Comparison of ENCODE assay signal across 14 cellular contexts in the genomic region with DNA sequence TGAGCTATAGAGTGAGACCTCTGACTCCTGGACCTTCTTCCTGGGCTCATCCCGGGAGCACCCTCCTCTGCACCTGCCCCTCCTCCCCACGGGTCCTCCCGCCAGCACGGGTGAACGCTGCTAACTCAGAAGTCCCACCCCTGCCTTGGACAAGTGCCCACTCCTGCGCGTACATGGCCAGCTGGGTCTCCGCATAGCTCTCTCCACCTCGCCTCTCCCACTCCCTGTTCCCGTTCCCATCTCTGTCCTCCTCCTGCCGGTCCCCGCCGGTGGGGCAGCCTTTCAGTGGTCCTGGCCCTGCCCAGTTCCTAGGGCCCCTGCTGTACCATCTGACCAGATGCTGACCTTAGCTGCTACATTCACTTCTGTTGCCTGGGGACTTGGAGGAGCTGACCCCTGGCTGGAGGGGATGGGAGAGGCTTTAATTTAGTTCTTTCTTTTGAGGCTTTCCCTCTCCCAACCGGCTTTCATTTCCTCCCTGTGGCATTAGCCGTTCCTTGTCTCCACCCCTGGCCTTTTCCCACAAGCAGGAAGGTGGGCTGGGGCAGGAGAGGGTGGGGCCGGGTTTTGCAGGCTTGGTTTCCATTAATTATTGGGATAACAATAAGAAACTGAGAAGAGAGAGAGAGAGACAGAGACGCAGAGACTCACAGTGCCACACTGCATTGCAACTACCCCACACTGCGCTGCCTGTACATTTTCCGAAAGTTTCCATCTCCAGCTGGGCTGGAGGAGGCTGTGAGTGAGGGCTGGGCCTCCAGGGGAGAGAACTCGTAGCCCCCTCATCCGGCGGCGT.
DNase-seq lines count a peak whose midpoint lies in the region; ATAC-seq and TF ChIP-seq lines count a peak whose summit lies in the region.
"Had no signal": no experiment of that assay in that cellular context is flagged by ENCODE, and none has a peak within 500 bp of the region (broad histone marks: within the 10 kb centered on the region; RNA-seq: fewer than 3 reads in every experiment).

No MANE protein-coding gene starts in this region.

- no peak overlapping the region for H3T11ph ChIP-seq in H9 (ENCODE audit: low read length)

- H4K8ac ChIP-seq in H9 (replicated peaks; ENCODE audit: insufficient read length, low read depth, low read length) = no peak overlapping the region

- H3K9ac ChIP-seq in H9 (ENCODE audit: extremely low read depth, insufficient read length, low read length) = no peak overlapping the region

- no peak overlapping the region for H2AFZ ChIP-seq in H9 (ENCODE audit: low read length)

- H2BK12ac ChIP-seq in H9 (ENCODE audit: insufficient read length, low read depth, low read length) = no peak overlapping the region

- H3K27me3 ChIP-seq in H9 (ENCODE audit: insufficient read depth, low read length) (0 out of 2 replicates have a peak, but pooled peaks cover 2% of the 10 kb centered on the region), psoas muscle (ENCODE audit: insufficient read depth in 3 of 3, low read length in 2 of 3) (peaks cover 0 to 6% (median 0%) of the 10 kb centered on the region in 3 donors), vagina (no peaks in the 10 kb centered on the region), prostate gland (replicated peaks; ENCODE audit: insufficient read depth) (no peaks in the 10 kb centered on the region)

- no peak overlapping the region for H3K56ac ChIP-seq in H9 (ENCODE audit: insufficient read length, low read depth, low read length)

- no peaks in the 10 kb centered on the region for H3K36me3 ChIP-seq in psoas muscle (ENCODE audit: insufficient read depth in 1 of 2, low read depth in 1 of 2)
- H3K36me3 ChIP-seq in vagina = no peaks in the 10 kb centered on the region
- H3K36me3 ChIP-seq in prostate gland = no peaks in the 10 kb centered on the region

- H4K91ac ChIP-seq in H9 (ENCODE audit: insufficient read length, low read depth, low read length) = no peak overlapping the region

- H3K9me3 ChIP-seq in H9 (ENCODE audit: control insufficient read depth, low read depth, low read length) (no peaks in the 10 kb centered on the region), psoas muscle (no peaks in the 10 kb centered on the region), vagina (no peaks in the 10 kb centered on the region), prostate gland (no peaks in the 10 kb centered on the region)

- H4K5ac ChIP-seq in H9 (ENCODE audit: insufficient read length, low read depth, low read length) = no peak overlapping the region

- H3K79me1 ChIP-seq in H9 (ENCODE audit: insufficient read depth, low read depth, low read length, poor library complexity, severe bottlenecking) = no peaks in the 10 kb centered on the region

- H3K23ac ChIP-seq in H9 (ENCODE audit: insufficient read length, low read depth, low read length) = no peak overlapping the region

- TF ChIP-seq CTCF in H9 (conservative IDR thresholded peaks at IDR 0.05) (no peak), astrocyte of the spinal cord (IDR thresholded peaks at IDR 0.05; ENCODE audit: low read depth, low read length) (peak; percentile 37), psoas muscle (IDR thresholded peaks at IDR 0.05) (no peak), vagina (IDR thresholded peaks at IDR 0.05) (no peak), prostate gland (IDR thresholded peaks at IDR 0.05) (no peak)

- H2BK20ac ChIP-seq in H9 (ENCODE audit: low read depth, low read length, poor library complexity, severe bottlenecking) = no peak overlapping the region

- no peaks in the 10 kb centered on the region for H3K23me2 ChIP-seq in H9 (ENCODE audit: insufficient read length, low read depth, low read length, poor library complexity, severe bottlenecking)

- H3K27me3 Mint-ChIP-seq in H9 (ENCODE audit: low read depth) = no peaks in the 10 kb centered on the region; the same call in 1 of the 2 replicates
- H3K27me3 Mint-ChIP-seq in T-helper 2 cell treated with Interferon-gamma antibody and Interleukin-4, amounts not matched to agents 5 μg/mL and 100 μg/mL, for 36 hours (ENCODE audit: low read depth) = no peaks in the 10 kb centered on the region
- peaks cover 35 to 46% of the 10 kb centered on the region in 2 donors for H3K27me3 Mint-ChIP-seq in T-cell

- no peak overlapping the region for H2BK5ac ChIP-seq in H9 (ENCODE audit: insufficient read length, low read length)

- H3K4me1 ChIP-seq in H9 (ENCODE audit: insufficient read depth, low read length) = no peaks in the 10 kb centered on the region
- H3K4me1 ChIP-seq in psoas muscle = no peaks in the 10 kb centered on the region
- H3K4me1 ChIP-seq in vagina = no peaks in the 10 kb centered on the region
- H3K4me1 ChIP-seq in prostate gland (replicated peaks) = no peaks in the 10 kb centered on the region

- H3K27ac Mint-ChIP-seq in H9 (peak overlapping the region in 2 of 3 experiments; percentile 45 to 59; a peak in 2 of 7 replicates), T-cell (no peak overlapping the region)
- H3K27ac Mint-ChIP-seq in T-helper 2 cell treated with Interferon-gamma antibody and Interleukin-4, amounts not matched to agents 5 μg/mL and 100 μg/mL, for 36 hours = no peak overlapping the region
- H3K27ac Mint-ChIP-seq: CD14-positive monocyte; stimulated activated naive CD8-positive, alpha-beta T cell treated with anti-CD3 and anti-CD28 coated beads, Interleukin-15, Interleukin-2, amounts not matched to agents 100 ng/mL and 50 ng/mL, for 24 hours had no signal

- no peak for DNase-seq in H9
- DNase-seq in astrocyte of the spinal cord (ENCODE audit: low read depth, low spot score) = no peak
- DNase-seq in left cardiac atrium = peak; percentile 74
- peak; percentile 26 to 51 for DNase-seq in psoas muscle
- DNase-seq in T-helper 2 cell treated with Interferon-gamma antibody and Interleukin-4, amounts not matched to agents 5 μg/mL and 100 μg/mL, for 36 hours (ENCODE audit: low spot score) = no peak
- DNase-seq in T-cell = no peak
- DNase-seq in vagina (ENCODE audit: extremely low spot score in 2 of 2) = no peak
- no peak for DNase-seq in prostate gland (ENCODE audit: low spot score)
- DNase-seq: effector CD8-positive, alpha-beta T cell; Karpas-422; kidney glomerular epithelial cell had no signal

- H3K4me2 ChIP-seq in H9 (ENCODE audit: insufficient read depth, insufficient read length, low read length) = no peak overlapping the region

- H3K27ac ChIP-seq in H9 (ENCODE audit: insufficient read length, low read depth, low read length) (no peak overlapping the region), psoas muscle (no peak overlapping the region), vagina (no peak overlapping the region), prostate gland (no peak overlapping the region)
- H3K27ac ChIP-seq: VCaP had no signal

- H4K20me1 ChIP-seq in H9 (ENCODE audit: control insufficient read depth, insufficient read depth, insufficient read length) = no peaks in the 10 kb centered on the region

- no peak overlapping the region for H3K18ac ChIP-seq in H9 (ENCODE audit: insufficient read length, low read depth, low read length)

- TF ChIP-seq POLR2A in vagina (IDR thresholded peaks at IDR 0.05) (no peak), prostate gland (IDR thresholded peaks at IDR 0.05) (no peak)

- no peaks in the 10 kb centered on the region for H3K36me3 Mint-ChIP-seq in H9 (ENCODE audit: insufficient read depth in 1 of 3, low read depth in 3 of 3)
- H3K36me3 Mint-ChIP-seq in T-helper 2 cell treated with Interferon-gamma antibody and Interleukin-4, amounts not matched to agents 5 μg/mL and 100 μg/mL, for 36 hours (ENCODE audit: low read depth) = no peaks in the 10 kb centered on the region
- no peaks in the 10 kb centered on the region for H3K36me3 Mint-ChIP-seq in T-cell
- H3K36me3 Mint-ChIP-seq: CD14-positive monocyte had no signal

- no CpG with 5 or more reads among the region's 23 CpGs for WGBS in H9 (ENCODE audit: extremely low coverage, insufficient read length, low lambda C conversion rate)
- 19 to 25% (median 24%) methylated on average over 23 of the region's 23 CpGs for WGBS in psoas muscle, 3 donors
- 39% methylated on average over 23 of the region's 23 CpGs for WGBS in prostate gland

- H3K4me3 Mint-ChIP-seq in H9 = no peak overlapping the region
- no peak overlapping the region for H3K4me3 Mint-ChIP-seq in T-helper 2 cell treated with Interferon-gamma antibody and Interleukin-4, amounts not matched to agents 5 μg/mL and 100 μg/mL, for 36 hours
- H3K4me3 Mint-ChIP-seq in T-cell = no peak overlapping the region
- H3K4me3 Mint-ChIP-seq: stimulated activated naive CD8-positive, alpha-beta T cell treated with anti-CD3 and anti-CD28 coated beads, Interleukin-15, Interleukin-2, amounts not matched to agents 100 ng/mL and 50 ng/mL, for 24 hours had no signal

- no peak overlapping the region for H2BK120ac ChIP-seq in H9 (ENCODE audit: low read depth, low read length, poor library complexity, severe bottlenecking)

- ATAC-seq in left cardiac atrium (peak; percentile 76 to 83), psoas muscle (no peak), T-cell (replicated peaks in 1 of 4) (no peak)

- no peak overlapping the region; the same call in 1 of the 2 replicates for H3K14ac ChIP-seq in H9 (ENCODE audit: insufficient read depth, low read length)

- H2BK15ac ChIP-seq in H9 (ENCODE audit: low read depth, low read length) = no peak overlapping the region

- H3K4me3 ChIP-seq in astrocyte of the spinal cord (ENCODE audit: low read depth, low read length) (no peak overlapping the region), psoas muscle (no peak overlapping the region), vagina (no peak overlapping the region), prostate gland (no peak overlapping the region)

- H2AK5ac ChIP-seq in H9 (ENCODE audit: insufficient read length, low read length) = no peak overlapping the region

- POLR2A ChIA-PET in T-cell (lab: Charles Lee) = no interaction called here

- H3K4me1 Mint-ChIP-seq in H9 (peaks cover 14 to 24% of the 10 kb centered on the region in 2 experiments), T-cell (no peaks in the 10 kb centered on the region)
- H3K4me1 Mint-ChIP-seq in T-helper 2 cell treated with Interferon-gamma antibody and Interleukin-4, amounts not matched to agents 5 μg/mL and 100 μg/mL, for 36 hours (ENCODE audit: low read depth) = no peaks in the 10 kb centered on the region
- H3K4me1 Mint-ChIP-seq: CD14-positive monocyte had no signal

- CTCF ChIA-PET in T-cell (lab: Charles Lee) = no interaction called here

- intact Hi-C loops in left cardiac atrium (cut with DNase I) = loop anchor here in 1 of 2 donors (10.0 kb wide), 1 partner anchor 133 kb away; a partner anchor contains a TSS
- intact Hi-C loops in psoas muscle (cut with DNase I) = no loop called here
- intact Hi-C loops in vagina (cut with DNase I) = no loop called here
- intact Hi-C loops in prostate gland (cut with DNase I) = no loop called here

- H3K79me2 ChIP-seq in H9 (ENCODE audit: insufficient read depth, low read length) = no peaks in the 10 kb centered on the region

- in situ Hi-C loops in astrocyte of the spinal cord (cut with HindIII; ENCODE audit: low sequenced_read_pairs) = no loop called here

- no peak overlapping the region for H3K4ac ChIP-seq in H9 (ENCODE audit: low read depth, low read length)

- H3K9me3 Mint-ChIP-seq in H9 (no peaks in the 10 kb centered on the region; a peak in 1 of 5 replicates), T-cell (peaks cover 0 to 8% (median 0%) of the 10 kb centered on the region in 3 donors)
- H3K9me3 Mint-ChIP-seq in T-helper 2 cell treated with Interferon-gamma antibody and Interleukin-4, amounts not matched to agents 5 μg/mL and 100 μg/mL, for 36 hours = no peaks in the 10 kb centered on the region

Comparison
In these comparisons a context has a peak if more than half of its experiments do, and no peak if none do; other contexts are left out.
1. DNase-seq: peak in left cardiac atrium (single experiment) and psoas muscle (2 of 2); none in H9 (single experiment), astrocyte of the spinal cord (single experiment), T-helper 2 cell treated with Interferon-gamma antibody and Interleukin-4, amounts not matched to agents 5 μg/mL and 100 μg/mL, for 36 hours (single experiment), T-cell (0 of 34), vagina (0 of 2) and prostate gland (single experiment).
2. H3K27ac Mint-ChIP-seq: peak in H9 (2 of 3); none in T-helper 2 cell treated with Interferon-gamma antibody and Interleukin-4, amounts not matched to agents 5 μg/mL and 100 μg/mL, for 36 hours (single experiment) and T-cell (0 of 2).
3. ATAC-seq: peak in left cardiac atrium (2 of 2); none in psoas muscle (0 of 4) and T-cell (0 of 4).